Comparison of ENCODE assay signal across 15 cellular contexts in genomic region chrX:11424903-11425674, GRCh38.
"Had no signal": no experiment of that assay in that cellular context is flagged by ENCODE, and none has a peak within 500 bp of the region (broad histone marks: within the 10 kb centered on the region; RNA-seq: fewer than 3 reads in every experiment).

No MANE protein-coding gene starts in this region.

- H3K27ac ChIP-seq: breast epithelium, colonic mucosa had no signal

- H3K27me3 ChIP-seq: colonic mucosa had no signal

- H3K4me1 ChIP-seq: adrenal gland, breast epithelium, colonic mucosa had no signal

- ATAC-seq: activated CD8-positive, alpha-beta T cell treated with anti-CD3 and anti-CD28 coated beads, Interleukin-2, amount 10 ng/mL, durations not matched to agents 7 days and 5 days; heart right ventricle; natural killer cell had no signal

- DNase-seq: activated CD4-positive, alpha-beta T cell treated with anti-CD3 and anti-CD28 coated beads for 1 hour; activated CD4-positive, alpha-beta T cell treated with anti-CD3 and anti-CD28 coated beads, Interleukin-2, amount 50 U/mL, for 1 hour; activated CD8-positive, alpha-beta T cell treated with anti-CD3 and anti-CD28 coated beads, Interleukin-2, amount 10 ng/mL, durations not matched to agents 7 days and 5 days; activated gamma-delta T cell treated with Interleukin-2 at 50 U/mL for 16 hours; activated T-cell treated with anti-CD3 and anti-CD28 coated beads, Interleukin-2, amount 50 U/mL, for 1 hour; adrenal gland; colonic mucosa; heart right ventricle; natural killer cell; stimulated activated CD4-positive, alpha-beta T cell treated with anti-CD3 and anti-CD28 coated beads, Interleukin-4, amount 100 ng/mL, for 24 hours; stimulated activated naive CD4-positive, alpha-beta T cell treated with Interleukin-2 at 50 U/mL for 16 hours had no signal

- FAIRE-seq: keratinocyte, TTC549 had no signal

- H3K9me3 ChIP-seq: adrenal gland, breast epithelium, colonic mucosa, heart right ventricle had no signal

- H3K4me3 ChIP-seq: adrenal gland, colonic mucosa, lung had no signal

- H3K36me3 ChIP-seq: adrenal gland, breast epithelium, colonic mucosa, heart right ventricle had no signal
